In the genomic region with DNA sequence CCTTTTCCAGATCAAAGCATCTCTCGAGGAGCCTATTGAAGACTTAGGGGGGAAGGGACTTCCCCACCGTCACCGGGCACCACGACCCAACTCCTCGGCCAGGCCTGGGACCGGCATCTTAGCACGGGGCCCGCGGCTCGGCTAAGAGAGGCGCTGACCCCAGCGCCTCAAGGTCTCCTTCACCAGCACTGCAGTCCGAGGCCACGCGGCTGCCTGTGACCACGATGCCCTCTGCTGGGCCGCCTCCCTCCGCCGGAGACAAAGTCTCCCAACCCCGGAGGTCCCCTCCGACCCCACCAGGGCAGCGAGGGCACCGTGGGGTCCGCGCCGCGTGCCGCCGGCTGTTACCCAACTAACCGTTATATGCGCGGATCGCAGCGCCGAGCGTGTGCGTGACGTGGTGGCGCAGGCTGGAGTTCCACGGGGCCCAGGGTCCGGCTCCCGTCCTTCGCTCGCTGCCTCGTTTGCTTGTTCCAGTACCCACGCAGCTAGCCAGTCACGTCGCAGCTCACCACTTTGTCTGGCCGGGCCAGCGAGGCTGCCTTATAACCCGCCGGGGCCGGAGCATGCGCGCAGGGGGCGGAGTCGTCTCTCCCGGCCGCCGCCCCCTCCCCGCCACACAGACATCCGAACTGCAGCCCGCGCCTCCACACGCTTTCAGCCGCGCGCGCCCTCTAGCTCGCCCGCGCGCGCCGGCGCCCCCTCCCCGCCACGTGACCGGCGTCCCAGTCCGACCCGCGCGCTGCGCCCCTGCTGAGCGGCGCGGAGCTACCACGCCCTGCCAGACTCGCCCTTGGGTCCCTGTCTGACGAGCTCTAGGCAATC, we compare ENCODE assay signal across 1 cellular context.
TF ChIP-seq lines count a peak whose summit lies in the region.

A gene with protein sequence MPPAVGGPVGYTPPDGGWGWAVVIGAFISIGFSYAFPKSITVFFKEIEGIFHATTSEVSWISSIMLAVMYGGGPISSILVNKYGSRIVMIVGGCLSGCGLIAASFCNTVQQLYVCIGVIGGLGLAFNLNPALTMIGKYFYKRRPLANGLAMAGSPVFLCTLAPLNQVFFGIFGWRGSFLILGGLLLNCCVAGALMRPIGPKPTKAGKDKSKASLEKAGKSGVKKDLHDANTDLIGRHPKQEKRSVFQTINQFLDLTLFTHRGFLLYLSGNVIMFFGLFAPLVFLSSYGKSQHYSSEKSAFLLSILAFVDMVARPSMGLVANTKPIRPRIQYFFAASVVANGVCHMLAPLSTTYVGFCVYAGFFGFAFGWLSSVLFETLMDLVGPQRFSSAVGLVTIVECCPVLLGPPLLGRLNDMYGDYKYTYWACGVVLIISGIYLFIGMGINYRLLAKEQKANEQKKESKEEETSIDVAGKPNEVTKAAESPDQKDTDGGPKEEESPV (minus strand): TSS at position 519 of the 825 bp plus-strand sequence. CDS start 26,888 bp downstream, outside the sequence.

TF ChIP-seq in K562, 482 proteins besides CTCF, POLR2A, EP300 and RAD21 (continued from another document and continues in another):
- TF ChIP-seq, protein P1, sequence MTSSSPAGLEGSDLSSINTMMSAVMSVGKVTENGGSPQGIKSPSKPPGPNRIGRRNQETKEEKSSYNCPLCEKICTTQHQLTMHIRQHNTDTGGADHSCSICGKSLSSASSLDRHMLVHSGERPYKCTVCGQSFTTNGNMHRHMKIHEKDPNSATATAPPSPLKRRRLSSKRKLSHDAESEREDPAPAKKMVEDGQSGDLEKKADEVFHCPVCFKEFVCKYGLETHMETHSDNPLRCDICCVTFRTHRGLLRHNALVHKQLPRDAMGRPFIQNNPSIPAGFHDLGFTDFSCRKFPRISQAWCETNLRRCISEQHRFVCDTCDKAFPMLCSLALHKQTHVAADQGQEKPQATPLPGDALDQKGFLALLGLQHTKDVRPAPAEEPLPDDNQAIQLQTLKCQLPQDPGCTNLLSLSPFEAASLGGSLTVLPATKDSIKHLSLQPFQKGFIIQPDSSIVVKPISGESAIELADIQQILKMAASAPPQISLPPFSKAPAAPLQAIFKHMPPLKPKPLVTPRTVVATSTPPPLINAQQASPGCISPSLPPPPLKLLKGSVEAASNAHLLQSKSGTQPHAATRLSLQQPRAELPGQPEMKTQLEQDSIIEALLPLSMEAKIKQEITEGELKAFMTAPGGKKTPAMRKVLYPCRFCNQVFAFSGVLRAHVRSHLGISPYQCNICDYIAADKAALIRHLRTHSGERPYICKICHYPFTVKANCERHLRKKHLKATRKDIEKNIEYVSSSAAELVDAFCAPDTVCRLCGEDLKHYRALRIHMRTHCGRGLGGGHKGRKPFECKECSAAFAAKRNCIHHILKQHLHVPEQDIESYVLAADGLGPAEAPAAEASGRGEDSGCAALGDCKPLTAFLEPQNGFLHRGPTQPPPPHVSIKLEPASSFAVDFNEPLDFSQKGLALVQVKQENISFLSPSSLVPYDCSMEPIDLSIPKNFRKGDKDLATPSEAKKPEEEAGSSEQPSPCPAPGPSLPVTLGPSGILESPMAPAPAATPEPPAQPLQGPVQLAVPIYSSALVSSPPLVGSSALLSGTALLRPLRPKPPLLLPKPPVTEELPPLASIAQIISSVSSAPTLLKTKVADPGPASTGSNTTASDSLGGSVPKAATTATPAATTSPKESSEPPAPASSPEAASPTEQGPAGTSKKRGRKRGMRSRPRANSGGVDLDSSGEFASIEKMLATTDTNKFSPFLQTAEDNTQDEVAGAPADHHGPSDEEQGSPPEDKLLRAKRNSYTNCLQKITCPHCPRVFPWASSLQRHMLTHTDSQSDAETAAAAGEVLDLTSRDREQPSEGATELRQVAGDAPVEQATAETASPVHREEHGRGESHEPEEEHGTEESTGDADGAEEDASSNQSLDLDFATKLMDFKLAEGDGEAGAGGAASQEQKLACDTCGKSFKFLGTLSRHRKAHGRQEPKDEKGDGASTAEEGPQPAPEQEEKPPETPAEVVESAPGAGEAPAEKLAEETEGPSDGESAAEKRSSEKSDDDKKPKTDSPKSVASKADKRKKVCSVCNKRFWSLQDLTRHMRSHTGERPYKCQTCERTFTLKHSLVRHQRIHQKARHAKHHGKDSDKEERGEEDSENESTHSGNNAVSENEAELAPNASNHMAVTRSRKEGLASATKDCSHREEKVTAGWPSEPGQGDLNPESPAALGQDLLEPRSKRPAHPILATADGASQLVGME (CRISPR knock-in tag; IDR thresholded peaks at IDR 0.05), result peak; percentile 89; the same call in 1 of the 2 replicates
- TF ChIP-seq MTA2 (IDR thresholded peaks at IDR 0.05; ENCODE audit: low read depth) (peak; percentile 66), ZNF133 (CRISPR knock-in tag; IDR thresholded peaks at IDR 0.05) (no peak), CHD1 (IDR thresholded peaks at IDR 0.05; ENCODE audit: low read length) (peak; percentile 95), ZNF217 (CRISPR knock-in tag; IDR thresholded peaks at IDR 0.05) (peak; percentile 84; the same call in 1 of the 2 replicates), MEF2D (tag; conservative IDR thresholded peaks at IDR 0.05; ENCODE audit: low read depth) (no peak), ZNF76 (CRISPR knock-in tag; IDR thresholded peaks at IDR 0.05; ENCODE audit: borderline replicate concordance) (0 out of 2 replicates have a peak, but pooled peaks have one; percentile 16), HNRNPK (IDR thresholded peaks at IDR 0.05; ENCODE audit: low read depth, low read length, poor library complexity, severe bottlenecking) (no peak), BRCA1 (IDR thresholded peaks at IDR 0.05) (no peak), BRCA1 (CRISPR knock-in tag; IDR thresholded peaks at IDR 0.05) (peak; percentile 87; the same call in 1 of the 2 replicates), ZFP36 (IDR thresholded peaks at IDR 0.05; ENCODE audit: low read depth, low read length, partially characterized antibody) (peak; percentile 9), SAP30 (IDR thresholded peaks at IDR 0.05; ENCODE audit: borderline replicate concordance, insufficient read depth, low read depth, low read length, poor library complexity, severe bottlenecking) (peak; percentile 70), HDGF (IDR thresholded peaks at IDR 0.05) (no peak; the same call in 1 of the 2 replicates), FOXP1 (CRISPR knock-in tag; IDR thresholded peaks at IDR 0.05) (peak; percentile 96), SMAD3 (CRISPR knock-in tag; conservative IDR thresholded peaks at IDR 0.05) (no peak; the same call in 1 of the 2 replicates), ZNF551 (CRISPR knock-in tag; IDR thresholded peaks at IDR 0.05) (no peak), SMAD1 (IDR thresholded peaks at IDR 0.05; ENCODE audit: low read depth, low read length, partially characterized antibody) (peak; percentile 79), ZNF124 (CRISPR knock-in tag; IDR thresholded peaks at IDR 0.05) (no peak)
- TF ChIP-seq, protein P2, sequence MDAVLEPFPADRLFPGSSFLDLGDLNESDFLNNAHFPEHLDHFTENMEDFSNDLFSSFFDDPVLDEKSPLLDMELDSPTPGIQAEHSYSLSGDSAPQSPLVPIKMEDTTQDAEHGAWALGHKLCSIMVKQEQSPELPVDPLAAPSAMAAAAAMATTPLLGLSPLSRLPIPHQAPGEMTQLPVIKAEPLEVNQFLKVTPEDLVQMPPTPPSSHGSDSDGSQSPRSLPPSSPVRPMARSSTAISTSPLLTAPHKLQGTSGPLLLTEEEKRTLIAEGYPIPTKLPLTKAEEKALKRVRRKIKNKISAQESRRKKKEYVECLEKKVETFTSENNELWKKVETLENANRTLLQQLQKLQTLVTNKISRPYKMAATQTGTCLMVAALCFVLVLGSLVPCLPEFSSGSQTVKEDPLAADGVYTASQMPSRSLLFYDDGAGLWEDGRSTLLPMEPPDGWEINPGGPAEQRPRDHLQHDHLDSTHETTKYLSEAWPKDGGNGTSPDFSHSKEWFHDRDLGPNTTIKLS (IDR thresholded peaks at IDR 0.05; ENCODE audit: borderline replicate concordance, low read depth), result peak; percentile 78; the same call in 1 of the 2 replicates
- TF ChIP-seq, protein P3, sequence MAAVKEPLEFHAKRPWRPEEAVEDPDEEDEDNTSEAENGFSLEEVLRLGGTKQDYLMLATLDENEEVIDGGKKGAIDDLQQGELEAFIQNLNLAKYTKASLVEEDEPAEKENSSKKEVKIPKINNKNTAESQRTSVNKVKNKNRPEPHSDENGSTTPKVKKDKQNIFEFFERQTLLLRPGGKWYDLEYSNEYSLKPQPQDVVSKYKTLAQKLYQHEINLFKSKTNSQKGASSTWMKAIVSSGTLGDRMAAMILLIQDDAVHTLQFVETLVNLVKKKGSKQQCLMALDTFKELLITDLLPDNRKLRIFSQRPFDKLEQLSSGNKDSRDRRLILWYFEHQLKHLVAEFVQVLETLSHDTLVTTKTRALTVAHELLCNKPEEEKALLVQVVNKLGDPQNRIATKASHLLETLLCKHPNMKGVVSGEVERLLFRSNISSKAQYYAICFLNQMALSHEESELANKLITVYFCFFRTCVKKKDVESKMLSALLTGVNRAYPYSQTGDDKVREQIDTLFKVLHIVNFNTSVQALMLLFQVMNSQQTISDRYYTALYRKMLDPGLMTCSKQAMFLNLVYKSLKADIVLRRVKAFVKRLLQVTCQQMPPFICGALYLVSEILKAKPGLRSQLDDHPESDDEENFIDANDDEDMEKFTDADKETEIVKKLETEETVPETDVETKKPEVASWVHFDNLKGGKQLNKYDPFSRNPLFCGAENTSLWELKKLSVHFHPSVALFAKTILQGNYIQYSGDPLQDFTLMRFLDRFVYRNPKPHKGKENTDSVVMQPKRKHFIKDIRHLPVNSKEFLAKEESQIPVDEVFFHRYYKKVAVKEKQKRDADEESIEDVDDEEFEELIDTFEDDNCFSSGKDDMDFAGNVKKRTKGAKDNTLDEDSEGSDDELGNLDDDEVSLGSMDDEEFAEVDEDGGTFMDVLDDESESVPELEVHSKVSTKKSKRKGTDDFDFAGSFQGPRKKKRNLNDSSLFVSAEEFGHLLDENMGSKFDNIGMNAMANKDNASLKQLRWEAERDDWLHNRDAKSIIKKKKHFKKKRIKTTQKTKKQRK (IDR thresholded peaks at IDR 0.05; ENCODE audit: borderline replicate concordance, low read depth, low read length), result no peak
- TF ChIP-seq, protein P4, sequence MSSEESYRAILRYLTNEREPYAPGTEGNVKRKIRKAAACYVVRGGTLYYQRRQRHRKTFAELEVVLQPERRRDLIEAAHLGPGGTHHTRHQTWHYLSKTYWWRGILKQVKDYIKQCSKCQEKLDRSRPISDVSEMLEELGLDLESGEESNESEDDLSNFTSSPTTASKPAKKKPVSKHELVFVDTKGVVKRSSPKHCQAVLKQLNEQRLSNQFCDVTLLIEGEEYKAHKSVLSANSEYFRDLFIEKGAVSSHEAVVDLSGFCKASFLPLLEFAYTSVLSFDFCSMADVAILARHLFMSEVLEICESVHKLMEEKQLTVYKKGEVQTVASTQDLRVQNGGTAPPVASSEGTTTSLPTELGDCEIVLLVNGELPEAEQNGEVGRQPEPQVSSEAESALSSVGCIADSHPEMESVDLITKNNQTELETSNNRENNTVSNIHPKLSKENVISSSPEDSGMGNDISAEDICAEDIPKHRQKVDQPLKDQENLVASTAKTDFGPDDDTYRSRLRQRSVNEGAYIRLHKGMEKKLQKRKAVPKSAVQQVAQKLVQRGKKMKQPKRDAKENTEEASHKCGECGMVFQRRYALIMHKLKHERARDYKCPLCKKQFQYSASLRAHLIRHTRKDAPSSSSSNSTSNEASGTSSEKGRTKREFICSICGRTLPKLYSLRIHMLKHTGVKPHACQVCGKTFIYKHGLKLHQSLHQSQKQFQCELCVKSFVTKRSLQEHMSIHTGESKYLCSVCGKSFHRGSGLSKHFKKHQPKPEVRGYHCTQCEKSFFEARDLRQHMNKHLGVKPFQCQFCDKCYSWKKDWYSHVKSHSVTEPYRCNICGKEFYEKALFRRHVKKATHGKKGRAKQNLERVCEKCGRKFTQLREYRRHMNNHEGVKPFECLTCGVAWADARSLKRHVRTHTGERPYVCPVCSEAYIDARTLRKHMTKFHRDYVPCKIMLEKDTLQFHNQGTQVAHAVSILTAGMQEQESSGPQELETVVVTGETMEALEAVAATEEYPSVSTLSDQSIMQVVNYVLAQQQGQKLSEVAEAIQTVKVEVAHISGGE (CRISPR knock-in tag; IDR thresholded peaks at IDR 0.05), result peak in 1 of 3 experiments; percentile 66; a peak in 1 of 6 replicates
- TF ChIP-seq, protein P5, sequence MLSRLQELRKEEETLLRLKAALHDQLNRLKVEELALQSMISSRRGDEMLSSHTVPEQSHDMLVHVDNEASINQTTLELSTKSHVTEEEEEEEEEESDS (CRISPR knock-in tag; IDR thresholded peaks at IDR 0.05), result no peak
- TF ChIP-seq, protein P6, sequence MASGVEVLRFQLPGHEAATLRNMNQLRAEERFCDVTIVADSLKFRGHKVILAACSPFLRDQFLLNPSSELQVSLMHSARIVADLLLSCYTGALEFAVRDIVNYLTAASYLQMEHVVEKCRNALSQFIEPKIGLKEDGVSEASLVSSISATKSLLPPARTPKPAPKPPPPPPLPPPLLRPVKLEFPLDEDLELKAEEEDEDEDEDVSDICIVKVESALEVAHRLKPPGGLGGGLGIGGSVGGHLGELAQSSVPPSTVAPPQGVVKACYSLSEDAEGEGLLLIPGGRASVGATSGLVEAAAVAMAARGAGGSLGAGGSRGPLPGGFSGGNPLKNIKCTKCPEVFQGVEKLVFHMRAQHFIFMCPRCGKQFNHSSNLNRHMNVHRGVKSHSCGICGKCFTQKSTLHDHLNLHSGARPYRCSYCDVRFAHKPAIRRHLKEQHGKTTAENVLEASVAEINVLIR (CRISPR knock-in tag; IDR thresholded peaks at IDR 0.05), result 0 out of 2 replicates have a peak, but pooled peaks have one; percentile 31
- TF ChIP-seq, protein P7, sequence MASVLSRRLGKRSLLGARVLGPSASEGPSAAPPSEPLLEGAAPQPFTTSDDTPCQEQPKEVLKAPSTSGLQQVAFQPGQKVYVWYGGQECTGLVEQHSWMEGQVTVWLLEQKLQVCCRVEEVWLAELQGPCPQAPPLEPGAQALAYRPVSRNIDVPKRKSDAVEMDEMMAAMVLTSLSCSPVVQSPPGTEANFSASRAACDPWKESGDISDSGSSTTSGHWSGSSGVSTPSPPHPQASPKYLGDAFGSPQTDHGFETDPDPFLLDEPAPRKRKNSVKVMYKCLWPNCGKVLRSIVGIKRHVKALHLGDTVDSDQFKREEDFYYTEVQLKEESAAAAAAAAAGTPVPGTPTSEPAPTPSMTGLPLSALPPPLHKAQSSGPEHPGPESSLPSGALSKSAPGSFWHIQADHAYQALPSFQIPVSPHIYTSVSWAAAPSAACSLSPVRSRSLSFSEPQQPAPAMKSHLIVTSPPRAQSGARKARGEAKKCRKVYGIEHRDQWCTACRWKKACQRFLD (CRISPR knock-in tag; IDR thresholded peaks at IDR 0.05), result no peak; the same call in none of the 2 replicates
